Comparison of ENCODE assay signal across 9 cellular contexts in genomic region chr2:72886505-72887031, GRCh38. TPM values are rescaled to one million over a fixed set of nuclear protein-coding genes. Genes with fewer than 3 reads are reported as not detected.
DNase-seq lines count a peak whose midpoint lies in the region; ATAC-seq, FAIRE-seq and TF ChIP-seq lines count a peak whose summit lies in the region.
"Had no signal": no experiment of that assay in that cellular context is flagged by ENCODE, and none has a peak within 500 bp of the region (broad histone marks: within the 10 kb centered on the region; RNA-seq: fewer than 3 reads in every experiment).

No MANE protein-coding gene starts in this region.

- FAIRE-seq in HepG2 (lab: Jason Lieb, UNC) = no peak
- FAIRE-seq: G401.6 had no signal

- no peak overlapping the region for H3K27ac Mint-ChIP-seq in activated T-cell treated with anti-CD3 and anti-CD28 coated beads, Interleukin-2, amount 50 U/mL, for 72 hours
- H3K27ac Mint-ChIP-seq in activated naive CD8-positive, alpha-beta T cell treated with anti-CD3 and anti-CD28 coated beads, Interleukin-2, amount 50 U/mL, for 24 hours = no peak overlapping the region

- CTCF ChIA-PET in HepG2 (lab: Yijun Ruan, JAX; ENCODE audit: low intra/inter-chr PET ratio, low total read pairs) = interaction anchor here (1.1 to 3.3 kb wide), 3 partner anchors 24 to 116 kb away, joined by 3 to 14 read pairs (median 13); partner anchors contain the start of gene EMX1
- CTCF ChIA-PET in OCI-LY7 (lab: Charles Lee; ENCODE audit: unreplicated experiment) = interaction anchor here (0.6 to 0.7 kb wide), 2 partner anchors 9 to 49 kb away, joined by 3 read pairs; no protein-coding TSS in a partner anchor

- intact Hi-C loops in HepG2 (cut with micrococcal nuclease; ENCODE audit: unreplicated experiment) (loop anchor here (1.0 kb wide), 1 partner anchor 31 kb away; the partner anchor contains the start of gene EMX1), transverse colon (cut with DNase I; ENCODE audit: low total_unique reads) (no loop called here), OCI-LY7 (cut with micrococcal nuclease; ENCODE audit: unreplicated experiment) (no loop called here)

- H3K36me3 Mint-ChIP-seq in activated T-cell treated with anti-CD3 and anti-CD28 coated beads, Interleukin-2, amount 50 U/mL, for 72 hours (ENCODE audit: insufficient read depth in 2 of 2) = no peaks in the 10 kb centered on the region
- peaks cover 4% of the 10 kb centered on the region for H3K36me3 Mint-ChIP-seq in activated naive CD8-positive, alpha-beta T cell treated with anti-CD3 and anti-CD28 coated beads, Interleukin-2, amount 50 U/mL, for 24 hours (ENCODE audit: low read depth)

- H3K9me3 ChIP-seq in HepG2 (ENCODE audit: low read length) (no peaks in the 10 kb centered on the region), transverse colon (no peaks in the 10 kb centered on the region), OCI-LY7 (ENCODE audit: low read length) (no peaks in the 10 kb centered on the region)

- TF ChIP-seq POLR2A in HepG2 (IDR thresholded peaks at IDR 0.05; ENCODE audit: insufficient read depth in 1 of 2, low read depth in 2 of 2, low read length in 2 of 2) = no peak
- no peak for TF ChIP-seq POLR2A in transverse colon (IDR thresholded peaks at IDR 0.05)

- H3K9me2 ChIP-seq in OCI-LY7 (ENCODE audit: insufficient read depth, low read length) = no peaks in the 10 kb centered on the region

- H4K20me1 ChIP-seq in HepG2 (ENCODE audit: insufficient read depth, low read length) (peaks cover 16% of the 10 kb centered on the region), OCI-LY7 (ENCODE audit: insufficient read depth, low read length) (no peaks in the 10 kb centered on the region)

- in situ Hi-C loops in HepG2 (cut with HindIII; ENCODE audit: extremely low pct_ligation_motif_present, low pct_unique_long_range_greater_than_20kb) = no loop called here
- in situ Hi-C loops in transverse colon (cut with MboI; ENCODE audit: low pct_ligation_motif_present in 1 of 4, low pct_unique_long_range_greater_than_20kb in 1 of 4, low sequenced_read_pairs in 3 of 4) = loop anchor here in 2 of 4 donors (25.0 kb wide), 2 partner anchors 276 to 301 kb away; no protein-coding TSS in a partner anchor

- POLR2A ChIA-PET in HepG2 (lab: Yijun Ruan, JAX) = interaction anchor here (0.6 to 2.2 kb wide), 5 partner anchors 9 to 1819 kb away, joined by 3 to 13 read pairs (median 4); partner anchors contain the start of genes EMX1 and NAGK
- POLR2A ChIA-PET in OCI-LY7 (lab: Charles Lee) = no interaction called here

- H3K4me3 Mint-ChIP-seq in activated T-cell treated with anti-CD3 and anti-CD28 coated beads, Interleukin-2, amount 50 U/mL, for 72 hours = peak overlapping the region; percentile 60 to 75
- peak overlapping the region; percentile 70 for H3K4me3 Mint-ChIP-seq in activated naive CD8-positive, alpha-beta T cell treated with anti-CD3 and anti-CD28 coated beads, Interleukin-2, amount 50 U/mL, for 24 hours

- no peak for TF ChIP-seq RAD21 in HepG2 (CRISPR knock-in tag; IDR thresholded peaks at IDR 0.05)

- H3K27me3 ChIP-seq in HepG2 (ENCODE audit: control insufficient read depth in 1 of 2, insufficient read depth in 2 of 2, low read length in 2 of 2) (no peaks in the 10 kb centered on the region; a peak in 1 of 5 replicates), transverse colon (peaks cover 22% of the 10 kb centered on the region)

- no peak for ATAC-seq in activated T-cell treated with anti-CD3 and anti-CD28 coated beads, Interleukin-2, amount 50 U/mL, for 72 hours (replicated peaks in 1 of 2)
- no peak for ATAC-seq in activated naive CD8-positive, alpha-beta T cell treated with anti-CD3 and anti-CD28 coated beads, Interleukin-2, amount 50 U/mL, for 24 hours
- no peak for ATAC-seq in HepG2
- ATAC-seq in GM21423 (IDR thresholded peaks at IDR 0.05; ENCODE audit: unreplicated experiment) = no peak

- H3K36me3 ChIP-seq in HepG2 (replicated peaks in 1 of 2; ENCODE audit: control insufficient read depth in 1 of 2, insufficient read depth in 2 of 2, low read length in 2 of 2) (peaks cover 4 to 12% of the 10 kb centered on the region in 2 experiments; a peak in 4 of 5 replicates), transverse colon (peaks cover 0 to 5% (median 2%) of the 10 kb centered on the region in 4 donors), OCI-LY7 (ENCODE audit: insufficient read depth, low read length) (no peaks in the 10 kb centered on the region)

- no peak for TF ChIP-seq EP300 in HepG2 (IDR thresholded peaks at IDR 0.05; ENCODE audit: low read depth in 2 of 2, low read length in 2 of 2)
- TF ChIP-seq EP300 in HepG2 (CRISPR knock-in tag; IDR thresholded peaks at IDR 0.05; ENCODE audit: borderline replicate concordance) = no peak
- TF ChIP-seq EP300 in transverse colon (IDR thresholded peaks at IDR 0.05; ENCODE audit: low read depth) = no peak

- DNase-seq in activated T-cell treated with anti-CD3 and anti-CD28 coated beads, Interleukin-2, amount 50 U/mL, for 72 hours = no peak
- no peak for DNase-seq in activated T-cell treated with anti-CD3 and anti-CD28 coated beads for 4 hours
- no peak for DNase-seq in activated naive CD8-positive, alpha-beta T cell treated with anti-CD3 and anti-CD28 coated beads, Interleukin-2, amount 50 U/mL, for 24 hours
- DNase-seq in HepG2 (ENCODE audit: low spot score) = no peak
- no peak for DNase-seq in transverse colon
- no peak for DNase-seq in SIG-M5 (lab: John Stamatoyannopoulos, UW)
- no peak for DNase-seq in OCI-LY7 (ENCODE audit: low spot score)

- 23% methylated on average over 7 of the region's 7 CpGs for WGBS in HepG2 (ENCODE audit: low lambda C conversion rate)
- WGBS in transverse colon (ENCODE audit: low coverage in 1 of 2), 2 donors = 50 to 59% methylated on average over 4 to 7 of the region's 7 CpGs

- H3K4me3 ChIP-seq in HepG2 (replicated peaks in 1 of 3; ENCODE audit: insufficient read depth in 1 of 3, low read depth in 2 of 3, low read length in 3 of 3) (peak overlapping the region; percentile 66 to 79 (median 70)), transverse colon (peak overlapping the region; percentile 68 to 95 (median 72)), OCI-LY7 (ENCODE audit: low read depth, low read length, poor library complexity, severe bottlenecking) (no peak overlapping the region)

- no peaks in the 10 kb centered on the region for H3K9me3 Mint-ChIP-seq in activated T-cell treated with anti-CD3 and anti-CD28 coated beads, Interleukin-2, amount 50 U/mL, for 72 hours
- H3K9me3 Mint-ChIP-seq in activated naive CD8-positive, alpha-beta T cell treated with anti-CD3 and anti-CD28 coated beads, Interleukin-2, amount 50 U/mL, for 24 hours = no peaks in the 10 kb centered on the region

- TF ChIP-seq CTCF in HepG2 (CRISPR knock-in tag; IDR thresholded peaks at IDR 0.05) = no peak
- no peak for TF ChIP-seq CTCF in transverse colon (IDR thresholded peaks at IDR 0.05)
- TF ChIP-seq CTCF in OCI-LY7 (conservative IDR thresholded peaks at IDR 0.05; ENCODE audit: low read length) = no peak

- peaks cover 66% of the 10 kb centered on the region for H3K27me3 Mint-ChIP-seq in activated T-cell treated with anti-CD3 and anti-CD28 coated beads, Interleukin-2, amount 50 U/mL, for 72 hours (ENCODE audit: low read depth)
- peaks cover 71% of the 10 kb centered on the region for H3K27me3 Mint-ChIP-seq in activated naive CD8-positive, alpha-beta T cell treated with anti-CD3 and anti-CD28 coated beads, Interleukin-2, amount 50 U/mL, for 24 hours

- H3K27ac ChIP-seq in HepG2 (ENCODE audit: extremely low read length, insufficient read depth, low read length) = peak overlapping the region; percentile 69
- H3K27ac ChIP-seq in transverse colon = peak overlapping the region; percentile 91 to 95 (median 92)
- H3K27ac ChIP-seq in OCI-LY7 (ENCODE audit: low read depth, low read length, poor library complexity, severe bottlenecking) = no peak overlapping the region

- H3K4me1 ChIP-seq in HepG2 (ENCODE audit: insufficient read depth, low read length) (peaks cover 37% of the 10 kb centered on the region), transverse colon (peaks cover 5 to 43% (median 27%) of the 10 kb centered on the region in 4 donors), OCI-LY7 (ENCODE audit: insufficient read depth, low read length, poor library complexity, severe bottlenecking) (no peaks in the 10 kb centered on the region)

- peak overlapping the region; percentile 72; the same call in 1 of the 2 replicates for H3K9ac ChIP-seq in HepG2 (ENCODE audit: insufficient read depth, low read depth, low read length)

- peaks cover 4% of the 10 kb centered on the region for H3K79me2 ChIP-seq in HepG2 (ENCODE audit: insufficient read depth, low read length)
- H3K79me2 ChIP-seq in OCI-LY7 (ENCODE audit: insufficient read depth, low read depth, low read length) = no peaks in the 10 kb centered on the region

- BruUV-seq in HepG2 (replicated peaks; lab: Mats Ljungman, UMichigan) (TSS peak; percentile 57), OCI-LY7 (replicated peaks; lab: Mats Ljungman, UMichigan) (no TSS peak)

- peaks cover 16% of the 10 kb centered on the region for H3K4me1 Mint-ChIP-seq in activated T-cell treated with anti-CD3 and anti-CD28 coated beads, Interleukin-2, amount 50 U/mL, for 72 hours (ENCODE audit: low read depth)
- H3K4me1 Mint-ChIP-seq in activated naive CD8-positive, alpha-beta T cell treated with anti-CD3 and anti-CD28 coated beads, Interleukin-2, amount 50 U/mL, for 24 hours = peaks cover 5% of the 10 kb centered on the region

- H2AFZ ChIP-seq in HepG2 (ENCODE audit: low read length) = peak overlapping the region; percentile 30
- no peak overlapping the region for H2AFZ ChIP-seq in OCI-LY7 (ENCODE audit: low read length)

- H3K4me2 ChIP-seq in HepG2 (ENCODE audit: low read depth, low read length) = peak overlapping the region; percentile 97
- no peak overlapping the region for H3K4me2 ChIP-seq in OCI-LY7 (ENCODE audit: low read length)

RNA-seq across cellular contexts. Expression of gene SPR, which starts 0.6 kb away (rescaled TPM):
- 1 to 10 TPM in 1 of 2 donors, under 1 TPM in 1; 0.65 to 1.9 TPM for total RNA-seq in activated T-cell treated with anti-CD3 and anti-CD28 coated beads, Interleukin-2, amount 50 U/mL, for 72 hours
- 85.0 and 96.0 TPM in 2 replicates for total RNA-seq in HepG2 (2016; rRNA removed; fragmentation: Illumina TruSeq; extraction: Trizol)
- 38.7 and 40.4 TPM in 2 replicates for total RNA-seq in HepG2 (2016; cell fraction: cytosol; rRNA removed; fragmentation: Illumina TruSeq; extraction: Trizol; ENCODE audit: low read depth)
- 80.0 and 95.9 TPM in 2 replicates for total RNA-seq in HepG2 (2016; cell fraction: insoluble cytoplasmic fraction; rRNA removed; fragmentation: Illumina TruSeq; extraction: Trizol)
- total RNA-seq in HepG2 (2016; cell fraction: membrane; rRNA removed; fragmentation: Illumina TruSeq; extraction: Trizol) = 62.4 and 65.7 TPM in 2 replicates
- total RNA-seq in HepG2 (2016; cell fraction: nucleus; rRNA removed; fragmentation: Illumina TruSeq; extraction: Trizol) = 45.5 and 49.4 TPM in 2 replicates
- polyA plus RNA-seq in HepG2 (2011; rRNA removed) = 32.4 and 34.0 TPM in 2 replicates
- polyA plus RNA-seq in HepG2 (2011; cell fraction: cytosol; rRNA removed) = 36.8 and 38.2 TPM in 2 replicates
- 13.3 and 15.7 TPM in 2 replicates for polyA plus RNA-seq in HepG2 (2011; cell fraction: nucleus; rRNA removed)
- 30.9 and 32.8 TPM in 2 replicates for polyA plus RNA-seq in HepG2 (2012)
- polyA plus RNA-seq in HepG2 (2016; cell fraction: cytosol; fragmentation: Illumina TruSeq; extraction: Trizol; ENCODE audit: low read depth) = 35.7 and 40.5 TPM in 2 replicates
- polyA plus RNA-seq in HepG2 (2016; cell fraction: insoluble cytoplasmic fraction; fragmentation: Illumina TruSeq; extraction: Trizol; ENCODE audit: low read depth) = 74.6 and 78.4 TPM in 2 replicates
- 47.2 and 51.0 TPM in 2 replicates for polyA plus RNA-seq in HepG2 (2016; cell fraction: membrane; fragmentation: Illumina TruSeq; extraction: Trizol; ENCODE audit: low read depth)
- polyA plus RNA-seq in HepG2 (2016; cell fraction: nucleus; fragmentation: Illumina TruSeq; extraction: Trizol; ENCODE audit: insufficient read depth, low read depth) = 75.3 and 78.1 TPM in 2 replicates
- 28.6 and 36.6 TPM in 2 replicates for polyA minus RNA-seq in HepG2 (2011; rRNA and poly(A)+ RNA removed; ENCODE audit: low replicate concordance)
- polyA minus RNA-seq in HepG2 (2011; cell fraction: cytosol; rRNA and poly(A)+ RNA removed) = 12.9 and 13.5 TPM in 2 replicates
- polyA minus RNA-seq in HepG2 (2011; cell fraction: nucleus; rRNA and poly(A)+ RNA removed) = 5.4 and 8.7 TPM in 2 replicates
- 100 to 1,000 TPM in 1 of 4 donors, 10 to 100 TPM in 3; 83.8 to 431 (median 98.0) TPM for total RNA-seq in transverse colon
- not detected in 2 replicates for total RNA-seq in OCI-LY7 (2014; rRNA removed; shearing (Covaris generic))
- not detected in 2 replicates for total RNA-seq in OCI-LY7 (2022)

RNA-seq across cellular contexts. Expression of gene EMX1, which starts 30.8 kb away (rescaled TPM):
- total RNA-seq in activated T-cell treated with anti-CD3 and anti-CD28 coated beads, Interleukin-2, amount 50 U/mL, for 72 hours = under 1 TPM; 0.44 to 0.50 TPM
- total RNA-seq in HepG2 (2016; rRNA removed; fragmentation: Illumina TruSeq; extraction: Trizol) = 3.9 and 4.9 TPM in 2 replicates
- total RNA-seq in HepG2 (2016; cell fraction: cytosol; rRNA removed; fragmentation: Illumina TruSeq; extraction: Trizol; ENCODE audit: low read depth) = 1.4 and 3.6 TPM in 2 replicates
- 3.5 and 4.5 TPM in 2 replicates for total RNA-seq in HepG2 (2016; cell fraction: insoluble cytoplasmic fraction; rRNA removed; fragmentation: Illumina TruSeq; extraction: Trizol)
- total RNA-seq in HepG2 (2016; cell fraction: membrane; rRNA removed; fragmentation: Illumina TruSeq; extraction: Trizol) = 3.1 and 4.4 TPM in 2 replicates
- 2.2 and 2.3 TPM in 2 replicates for total RNA-seq in HepG2 (2016; cell fraction: nucleus; rRNA removed; fragmentation: Illumina TruSeq; extraction: Trizol)
- 0.62 and 0.63 TPM in 2 replicates for polyA plus RNA-seq in HepG2 (2011; rRNA removed)
- 0.30 and 0.45 TPM in 2 replicates for polyA plus RNA-seq in HepG2 (2011; cell fraction: cytosol; rRNA removed)
- 1.3 and 2.0 TPM in 2 replicates for polyA plus RNA-seq in HepG2 (2011; cell fraction: nucleus; rRNA removed)
- polyA plus RNA-seq in HepG2 (2012) = 0.61 and 0.76 TPM in 2 replicates
- polyA plus RNA-seq in HepG2 (2016; cell fraction: cytosol; fragmentation: Illumina TruSeq; extraction: Trizol; ENCODE audit: low read depth) = 1.7 and 2.7 TPM in 2 replicates
- 4.2 and 5.5 TPM in 2 replicates for polyA plus RNA-seq in HepG2 (2016; cell fraction: insoluble cytoplasmic fraction; fragmentation: Illumina TruSeq; extraction: Trizol; ENCODE audit: low read depth)
- polyA plus RNA-seq in HepG2 (2016; cell fraction: membrane; fragmentation: Illumina TruSeq; extraction: Trizol; ENCODE audit: low read depth) = 4.4 and 4.5 TPM in 2 replicates
- 6.4 and 7.2 TPM in 2 replicates for polyA plus RNA-seq in HepG2 (2016; cell fraction: nucleus; fragmentation: Illumina TruSeq; extraction: Trizol; ENCODE audit: insufficient read depth, low read depth)
- 0.58 TPM in 1 of 2 replicates, not detected in the other for polyA minus RNA-seq in HepG2 (2011; rRNA and poly(A)+ RNA removed; ENCODE audit: low replicate concordance)
- polyA minus RNA-seq in HepG2 (2011; cell fraction: cytosol; rRNA and poly(A)+ RNA removed) = 0.79 TPM in 1 of 2 replicates, not detected in the other
- 0.64 and 0.87 TPM in 2 replicates for polyA minus RNA-seq in HepG2 (2011; cell fraction: nucleus; rRNA and poly(A)+ RNA removed)
- 1 to 10 TPM in 3 of 4 donors, not detected in 1; 1.5 to 2.9 (median 2.7) TPM for total RNA-seq in transverse colon
- total RNA-seq in OCI-LY7 (2014; rRNA removed; shearing (Covaris generic)) = not detected in 2 replicates
- total RNA-seq in OCI-LY7 (2022) = not detected in 2 replicates

Comparison
In these comparisons a context has a peak if more than half of its experiments do, and no peak if none do; other contexts are left out.
1. RNA of gene SPR, which starts 0.6 kb away (total RNA-seq): 83.8 to 431 TPM in transverse colon and 38.7 to 96.0 TPM in HepG2; 0.65 to 1.9 TPM in activated T-cell treated with anti-CD3 and anti-CD28 coated beads, Interleukin-2, amount 50 U/mL, for 72 hours and not detected in OCI-LY7; every median in the first group is over 10 times any median in the second.